20 cellular contexts compared by ENCODE assay signal in the genomic region with DNA sequence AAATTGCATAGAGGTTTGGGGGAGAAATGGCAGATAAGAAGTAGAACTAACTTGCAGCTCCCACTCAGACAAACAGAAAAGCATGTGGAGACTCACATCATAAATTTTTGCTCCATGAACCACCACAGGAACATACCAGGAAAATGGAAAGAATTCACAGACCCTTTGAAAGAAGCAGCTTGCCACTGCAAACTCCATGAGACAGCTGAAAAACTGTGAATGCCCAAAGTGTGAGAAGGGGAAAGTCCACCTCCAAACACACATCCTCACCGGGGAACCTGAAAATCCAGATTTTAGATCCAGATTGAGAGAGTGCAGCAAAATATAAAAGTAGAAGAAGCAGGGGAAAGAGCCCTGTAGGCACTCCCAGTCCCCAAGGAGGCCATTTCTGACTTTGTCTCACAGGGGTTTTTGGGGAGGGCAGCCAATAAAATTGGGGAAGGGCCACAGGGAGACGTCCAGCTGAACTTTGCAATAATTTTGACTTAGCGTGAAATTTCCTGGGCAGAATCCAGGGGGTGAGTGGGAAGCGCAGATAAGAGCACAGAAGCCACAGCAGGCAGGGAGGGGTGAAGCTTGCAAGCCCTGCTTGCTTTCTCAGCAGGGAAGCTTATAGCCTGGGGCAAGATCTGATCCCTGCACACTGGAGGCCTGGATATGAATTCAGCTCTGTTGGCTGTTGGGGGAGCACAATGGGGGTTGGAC.
A peak's percentile ranks its signal among the peaks of the same experiment; 100 is the strongest.
DNase-seq lines count a peak whose midpoint lies in the region; ATAC-seq, FAIRE-seq and TF ChIP-seq lines count a peak whose summit lies in the region.
"Had no signal": no experiment of that assay in that cellular context is flagged by ENCODE, and none has a peak within 500 bp of the region (broad histone marks: within the 10 kb centered on the region; RNA-seq: fewer than 3 reads in every experiment).

No MANE protein-coding gene starts in this region.

- H3K27ac Mint-ChIP-seq in WTC11 (no peak overlapping the region), immature natural killer cell (no peak overlapping the region)
- H3K27ac Mint-ChIP-seq: activated CD4-positive, alpha-beta T cell treated with anti-CD3 and anti-CD28 coated beads, Interleukin-2, amount 10 ng/mL, durations not matched to agents 7 days and 5 days; activated naive CD4-positive, alpha-beta T cell treated with anti-CD3 and anti-CD28 coated beads for 36 hours; brain; CD8-positive, alpha-beta T cell had no signal

- H3K9me3 ChIP-seq in HEK293 (ENCODE audit: control insufficient read depth, insufficient read depth, low read depth, low read length) (no peaks in the 10 kb centered on the region), keratinocyte (ENCODE audit: control insufficient read depth, low read depth, low read length) (no peaks in the 10 kb centered on the region)

- H2AFZ ChIP-seq in keratinocyte (ENCODE audit: control insufficient read depth, low read length), result no peak overlapping the region

- H3K79me2 ChIP-seq in keratinocyte (ENCODE audit: control insufficient read depth, insufficient read depth, low read length), result no peaks in the 10 kb centered on the region

- H4K20me1 ChIP-seq in keratinocyte (ENCODE audit: control insufficient read depth, extremely low read depth, insufficient read depth, low read length), result no peaks in the 10 kb centered on the region

- peaks cover 37% of the 10 kb centered on the region for H3K4me1 Mint-ChIP-seq in WTC11
- H3K4me1 Mint-ChIP-seq in immature natural killer cell, result no peaks in the 10 kb centered on the region
- H3K4me1 Mint-ChIP-seq: activated CD4-positive, alpha-beta T cell treated with anti-CD3 and anti-CD28 coated beads, Interleukin-2, amount 10 ng/mL, durations not matched to agents 7 days and 5 days had no signal

- peak overlapping the region; percentile 44; the same call in 1 of the 2 replicates for H3K27ac ChIP-seq in HEK293 (ENCODE audit: extremely low read depth, low read depth, low read length)
- H3K27ac ChIP-seq in keratinocyte (ENCODE audit: control insufficient read depth, insufficient read depth, low read length), result no peak overlapping the region
- H3K27ac ChIP-seq: heart right ventricle, HL-60, stomach had no signal

- no peaks in the 10 kb centered on the region for H3K27me3 Mint-ChIP-seq in WTC11 (ENCODE audit: low read depth)
- peaks cover 0 to 4% (median 0%) of the 10 kb centered on the region in 3 donors for H3K27me3 Mint-ChIP-seq in immature natural killer cell (ENCODE audit: low read depth in 3 of 3)
- H3K27me3 Mint-ChIP-seq: activated CD4-positive, alpha-beta T cell treated with anti-CD3 and anti-CD28 coated beads, Interleukin-2, amount 10 ng/mL, durations not matched to agents 7 days and 5 days had no signal

- peak overlapping the region; percentile 35 for H3K4me2 ChIP-seq in keratinocyte (ENCODE audit: control insufficient read depth, extremely low read depth, insufficient read depth, low read depth, low read length)

- TF ChIP-seq CTCF in AG10803 (conservative IDR thresholded peaks at IDR 0.05; ENCODE audit: low read length), result no peak
- no peak for TF ChIP-seq CTCF in HEK293 (tag by site-specific recombination; IDR thresholded peaks at IDR 0.05)
- TF ChIP-seq CTCF in WTC11 (IDR thresholded peaks at IDR 0.05), result no peak
- no peak for TF ChIP-seq CTCF in keratinocyte (optimal IDR thresholded peaks at IDR 0.05 in 1 of 3, IDR thresholded peaks at IDR 0.05 in 1 of 3, conservative IDR thresholded peaks at IDR 0.05 in 1 of 3; ENCODE audit: extremely low read depth in 1 of 3, insufficient read depth in 2 of 3, low read length in 3 of 3)

- no peak for TF ChIP-seq POLR2A in GM12892 (IDR thresholded peaks at IDR 0.05; ENCODE audit: low read depth, low read length)

- DNase-seq in AG10803 (ENCODE audit: low read depth) (peak; percentile 18), WTC11 (ENCODE audit: low spot score) (no peak), keratinocyte (ENCODE audit: low read depth, low spot score) (no peak), immature natural killer cell (no peak), GM12892 (ENCODE audit: insufficient read length) (no peak), NCI-H2171 (lab: John Stamatoyannopoulos, UW) (no peak), hypothalamus (lab: John Stamatoyannopoulos, UW) (no peak)
- DNase-seq: activated CD4-positive, alpha-beta T cell treated with anti-CD3 and anti-CD28 coated beads, Interleukin-2, amount 10 ng/mL, durations not matched to agents 7 days and 5 days; activated naive CD4-positive, alpha-beta T cell treated with anti-CD3 and anti-CD28 coated beads for 36 hours; CD8-positive, alpha-beta T cell; heart right ventricle; NCI-H1092 treated with DMSO at 0.1 percent for 48 hours; SIG-M5; stimulated activated CD4-positive, alpha-beta T cell treated with anti-CD3 and anti-CD28 coated beads, Interleukin-15, amount 100 ng/mL, for 24 hours; stomach; T-helper 9 cell had no signal

- dilution Hi-C loops in keratinocyte (cut with MboI; ENCODE audit: extremely low pct_ligation_motif_present, low sequenced_read_pairs), result no loop called here

- H3K4me3 ChIP-seq in AG10803 (ENCODE audit: low read length) (no peak overlapping the region), HEK293 (ENCODE audit: low read depth, low read length) (no peak overlapping the region), keratinocyte (ENCODE audit: control insufficient read depth in 2 of 3, extremely low read depth in 1 of 3, insufficient read depth in 2 of 3, low read depth in 1 of 3, low read length in 3 of 3) (no peak overlapping the region)
- H3K4me3 ChIP-seq: heart right ventricle, K562, stomach had no signal

- H3K4me3 Mint-ChIP-seq in WTC11, result no peak overlapping the region; the same call in 1 of the 2 replicates
- no peak overlapping the region for H3K4me3 Mint-ChIP-seq in immature natural killer cell
- H3K4me3 Mint-ChIP-seq: activated CD4-positive, alpha-beta T cell treated with anti-CD3 and anti-CD28 coated beads, Interleukin-2, amount 10 ng/mL, durations not matched to agents 7 days and 5 days; activated naive CD4-positive, alpha-beta T cell treated with anti-CD3 and anti-CD28 coated beads for 36 hours; brain; CD8-positive, alpha-beta T cell had no signal

- no peak overlapping the region for H3K9ac ChIP-seq in keratinocyte (ENCODE audit: control insufficient read depth, extremely low read depth, insufficient read depth, low read length)

- POLR2A ChIA-PET in HEK293 (lab: Yijun Ruan, JAX) (no interaction called here), WTC11 (lab: Charles Lee) (no interaction called here)

- ATAC-seq in WTC11, result 0 out of 2 replicates have a peak, but pooled peaks have one; percentile 30
- ATAC-seq: CD8-positive, alpha-beta T cell; K562 had no signal

- no peaks in the 10 kb centered on the region for H3K9me1 ChIP-seq in keratinocyte (ENCODE audit: control insufficient read depth, extremely low read depth, insufficient read depth, low read length)

- H3K36me3 Mint-ChIP-seq in WTC11, result peaks cover 21% of the 10 kb centered on the region
- H3K36me3 Mint-ChIP-seq in immature natural killer cell, result peaks cover 0 to 5% (median 3%) of the 10 kb centered on the region in 3 donors
- H3K36me3 Mint-ChIP-seq: brain; CD8-positive, alpha-beta T cell had no signal

- H3K4me1 ChIP-seq in HEK293 (ENCODE audit: control insufficient read depth, insufficient read depth, low read length) (no peaks in the 10 kb centered on the region; the same call in 1 of the 2 replicates), keratinocyte (ENCODE audit: control insufficient read depth, extremely low read depth, insufficient read depth, low read length) (peaks cover 25% of the 10 kb centered on the region)
- H3K4me1 ChIP-seq: stomach had no signal

- H3K27me3 ChIP-seq in keratinocyte (ENCODE audit: control insufficient read depth, extremely low read depth, insufficient read depth, low read length), result no peaks in the 10 kb centered on the region
- H3K27me3 ChIP-seq: stomach had no signal

- no peaks in the 10 kb centered on the region for H3K36me3 ChIP-seq in HEK293 (ENCODE audit: control insufficient read depth in 2 of 2, insufficient read depth in 1 of 2, low read length in 2 of 2)
- H3K36me3 ChIP-seq in keratinocyte (ENCODE audit: control insufficient read depth in 2 of 2, extremely low read depth in 1 of 2, insufficient read depth in 2 of 2, low read length in 2 of 2), result no peaks in the 10 kb centered on the region
- H3K36me3 ChIP-seq: heart right ventricle, stomach had no signal

- FAIRE-seq in keratinocyte (lab: Jason Lieb, UNC), result peak; percentile 63
- FAIRE-seq in GM12892 (lab: Jason Lieb, UNC), result no peak
- FAIRE-seq: K562 had no signal

- H3K9me3 Mint-ChIP-seq in WTC11, result peaks cover 31% of the 10 kb centered on the region
- H3K9me3 Mint-ChIP-seq in immature natural killer cell, result peaks cover under 1 to 46% (median 14%) of the 10 kb centered on the region in 6 donors

- CTCF ChIA-PET in HEK293 (lab: Yijun Ruan, JAX) (no interaction called here), WTC11 (lab: Charles Lee) (no interaction called here)

TF ChIP-seq in HEK293, 187 proteins besides CTCF, POLR2A, EP300 and RAD21 (continues in another document):
- 0 out of 2 replicates have a peak, but pooled peaks have one; percentile 11 for TF ChIP-seq ZNF600 (tag by site-specific recombination; IDR thresholded peaks at IDR 0.05)
- TF ChIP-seq ZNF843 (tag by site-specific recombination; IDR thresholded peaks at IDR 0.05), result 0 out of 2 replicates have a peak, but pooled peaks have one; percentile 31
- TF ChIP-seq TRIM28 (IDR thresholded peaks at IDR 0.05; ENCODE audit: borderline replicate concordance, low read length), result 0 out of 2 replicates have a peak, but pooled peaks have one; percentile 37
- no peak for TF ChIP-seq ZNF394 (tag by site-specific recombination; IDR thresholded peaks at IDR 0.05; ENCODE audit: borderline replicate concordance)
- 0 out of 2 replicates have a peak, but pooled peaks have one; percentile 22 for TF ChIP-seq HOXD13 (CRISPR knock-in tag; IDR thresholded peaks at IDR 0.05; ENCODE audit: borderline replicate concordance)
- TF ChIP-seq ZIC2 (tag by site-specific recombination; IDR thresholded peaks at IDR 0.05), result peak; percentile 100
- peak; percentile 38; the same call in 1 of the 2 replicates for TF ChIP-seq FEZF1 (tag by site-specific recombination; IDR thresholded peaks at IDR 0.05)

TF ChIP-seq in WTC11, 78 proteins besides CTCF, POLR2A, EP300 and RAD21 (continues in another document):
- TF ChIP-seq, protein P1, sequence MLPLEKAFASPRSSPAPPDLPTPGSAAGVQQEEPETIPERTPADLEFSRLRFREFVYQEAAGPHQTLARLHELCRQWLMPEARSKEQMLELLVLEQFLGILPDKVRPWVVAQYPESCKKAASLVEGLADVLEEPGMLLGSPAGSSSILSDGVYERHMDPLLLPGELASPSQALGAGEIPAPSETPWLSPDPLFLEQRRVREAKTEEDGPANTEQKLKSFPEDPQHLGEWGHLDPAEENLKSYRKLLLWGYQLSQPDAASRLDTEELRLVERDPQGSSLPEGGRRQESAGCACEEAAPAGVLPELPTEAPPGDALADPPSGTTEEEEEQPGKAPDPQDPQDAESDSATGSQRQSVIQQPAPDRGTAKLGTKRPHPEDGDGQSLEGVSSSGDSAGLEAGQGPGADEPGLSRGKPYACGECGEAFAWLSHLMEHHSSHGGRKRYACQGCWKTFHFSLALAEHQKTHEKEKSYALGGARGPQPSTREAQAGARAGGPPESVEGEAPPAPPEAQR (CRISPR knock-in tag; IDR thresholded peaks at IDR 0.05), result no peak
- TF ChIP-seq GRHL2 (CRISPR knock-in tag; IDR thresholded peaks at IDR 0.05; ENCODE audit: insufficient replicate concordance, severe bottlenecking) (no peak), RELA (CRISPR knock-in tag; IDR thresholded peaks at IDR 0.05; ENCODE audit: borderline replicate concordance) (no peak)
